Comparison of ENCODE assay signal across 8 cellular contexts in genomic region chr15:74867562-74868458, GRCh38. TPM values are rescaled to one million over a fixed set of nuclear protein-coding genes. Genes with fewer than 3 reads are reported as not detected.
A peak's percentile ranks its signal among the peaks of the same experiment; 100 is the strongest.
DNase-seq lines count a peak whose midpoint lies in the region; ATAC-seq, FAIRE-seq and TF ChIP-seq lines count a peak whose summit lies in the region.

No MANE protein-coding gene starts in this region.

- TF ChIP-seq POLR2A in GM12892 (IDR thresholded peaks at IDR 0.05; ENCODE audit: low read depth, low read length) = 0 out of 2 replicates have a peak, but pooled peaks have one; percentile 13

- H3K4me1 Mint-ChIP-seq in T-helper 2 cell treated with Interferon-gamma antibody and Interleukin-4, amounts not matched to agents 5 μg/mL and 100 μg/mL, for 36 hours (ENCODE audit: low read depth) = peaks cover 64% of the 10 kb centered on the region

- H3K4me1 ChIP-seq in rectal smooth muscle tissue (ENCODE audit: control insufficient read depth, insufficient read depth, low read length) = peaks cover 13% of the 10 kb centered on the region

- peak overlapping the region; percentile 4 for H3K4me3 ChIP-seq in rectal smooth muscle tissue (ENCODE audit: low read length)

- H3K27ac Mint-ChIP-seq in T-helper 2 cell treated with Interferon-gamma antibody and Interleukin-4, amounts not matched to agents 5 μg/mL and 100 μg/mL, for 36 hours = peak overlapping the region; percentile 84

- no peak for ATAC-seq in GM21825 (IDR thresholded peaks at IDR 0.05; ENCODE audit: unreplicated experiment)
- ATAC-seq in HG03342 (IDR thresholded peaks at IDR 0.05; ENCODE audit: unreplicated experiment) = no peak
- no peak for ATAC-seq in GM19455 (IDR thresholded peaks at IDR 0.05; ENCODE audit: unreplicated experiment)

- peaks cover 3% of the 10 kb centered on the region for H3K36me3 ChIP-seq in rectal smooth muscle tissue (ENCODE audit: control insufficient read depth, insufficient read depth, low read length)

- H3K36me3 Mint-ChIP-seq in T-helper 2 cell treated with Interferon-gamma antibody and Interleukin-4, amounts not matched to agents 5 μg/mL and 100 μg/mL, for 36 hours (ENCODE audit: low read depth) = peaks cover 61% of the 10 kb centered on the region

- no peaks in the 10 kb centered on the region for H3K27me3 Mint-ChIP-seq in T-helper 2 cell treated with Interferon-gamma antibody and Interleukin-4, amounts not matched to agents 5 μg/mL and 100 μg/mL, for 36 hours (ENCODE audit: low read depth)

- DNase-seq in GM12892 (ENCODE audit: insufficient read length) = no peak
- DNase-seq in T-helper 2 cell treated with Interferon-gamma antibody and Interleukin-4, amounts not matched to agents 5 μg/mL and 100 μg/mL, for 36 hours (ENCODE audit: low spot score) = no peak
- peak; percentile 33 for DNase-seq in globus pallidus (ENCODE audit: low spot score)
- DNase-seq in activated effector memory CD4-positive, alpha-beta T cell treated with anti-CD3 and anti-CD28 coated beads, Interleukin-2, amount 50 U/mL, for 16 hours = no peak

- peaks cover 7% of the 10 kb centered on the region for H3K9me3 Mint-ChIP-seq in T-helper 2 cell treated with Interferon-gamma antibody and Interleukin-4, amounts not matched to agents 5 μg/mL and 100 μg/mL, for 36 hours

- no peak overlapping the region for H3K9ac ChIP-seq in rectal smooth muscle tissue (ENCODE audit: low read length)

- no peak for FAIRE-seq in GM12892 (lab: Jason Lieb, UNC)

- no peak overlapping the region for H3K27ac ChIP-seq in rectal smooth muscle tissue (ENCODE audit: low read depth, low read length)

- H3K4me3 Mint-ChIP-seq in T-helper 2 cell treated with Interferon-gamma antibody and Interleukin-4, amounts not matched to agents 5 μg/mL and 100 μg/mL, for 36 hours = peak overlapping the region; percentile 84

- H3K27me3 ChIP-seq in rectal smooth muscle tissue (ENCODE audit: control insufficient read depth, insufficient read depth, low read length) = no peaks in the 10 kb centered on the region

RNA-seq across cellular contexts. Expression of gene SCAMP2, which starts 5.4 kb away (rescaled TPM):
- 52.0 TPM for polyA plus RNA-seq in GM12892 (2012; ENCODE audit: missing spikeins)

RNA-seq across cellular contexts. Expression of gene MPI, which starts 22.0 kb away (rescaled TPM):
- polyA plus RNA-seq in GM12892 (2012; ENCODE audit: missing spikeins) = 73.3 TPM

RNA-seq across cellular contexts. Expression of gene ULK3, which starts 24.9 kb away (rescaled TPM):
- 25.0 TPM for polyA plus RNA-seq in GM12892 (2012; ENCODE audit: missing spikeins)

RNA-seq across cellular contexts. Expression of gene FAM219B, which starts 38.8 kb away (rescaled TPM):
- 29.8 TPM for polyA plus RNA-seq in GM12892 (2012; ENCODE audit: missing spikeins)

RNA-seq across cellular contexts. Expression of gene CPLX3, which starts 41.4 kb away (rescaled TPM):
- not detected for polyA plus RNA-seq in GM12892 (2012; ENCODE audit: missing spikeins)
